13 cellular contexts compared by ENCODE assay signal in genomic region chr4:138392751-138393308, GRCh38.
DNase-seq lines count a peak whose midpoint lies in the region; ATAC-seq and TF ChIP-seq lines count a peak whose summit lies in the region.
"Had no signal": no experiment of that assay in that cellular context is flagged by ENCODE, and none has a peak within 500 bp of the region (broad histone marks: within the 10 kb centered on the region; RNA-seq: fewer than 3 reads in every experiment).

No MANE protein-coding gene starts in this region.

- H3K9me3 ChIP-seq in T-helper 17 cell (ENCODE audit: control insufficient read depth, low read length, poor library complexity, severe bottlenecking) (no peaks in the 10 kb centered on the region), spleen (no peaks in the 10 kb centered on the region)
- H3K9me3 ChIP-seq: psoas muscle, thoracic aorta had no signal

- no peak overlapping the region for H3K27ac ChIP-seq in spleen
- H3K27ac ChIP-seq: psoas muscle, thoracic aorta had no signal

- no peak overlapping the region for H3K4me3 Mint-ChIP-seq in T-helper 17 cell
- no peak overlapping the region for H3K4me3 Mint-ChIP-seq in T-helper 2 cell treated with Interferon-gamma antibody and Interleukin-4, amounts not matched to agents 5 μg/mL and 100 μg/mL, for 36 hours

- intact Hi-C loops in spleen (cut with DNase I; ENCODE audit: low total_unique reads), result no loop called here

- TF ChIP-seq POLR2A in spleen (IDR thresholded peaks at IDR 0.05), result no peak

- H3K36me3 ChIP-seq in spleen, result no peaks in the 10 kb centered on the region
- H3K36me3 ChIP-seq: thoracic aorta had no signal

- H3K27me3 ChIP-seq in spleen (replicated peaks in 1 of 7), result no peaks in the 10 kb centered on the region

- H3K4me1 ChIP-seq in spleen, result no peaks in the 10 kb centered on the region
- H3K4me1 ChIP-seq: psoas muscle had no signal

- no peaks in the 10 kb centered on the region for H3K4me1 Mint-ChIP-seq in T-helper 17 cell
- H3K4me1 Mint-ChIP-seq in T-helper 2 cell treated with Interferon-gamma antibody and Interleukin-4, amounts not matched to agents 5 μg/mL and 100 μg/mL, for 36 hours (ENCODE audit: low read depth), result no peaks in the 10 kb centered on the region

- no peak overlapping the region for H3K27ac Mint-ChIP-seq in T-helper 17 cell
- no peak overlapping the region for H3K27ac Mint-ChIP-seq in T-helper 2 cell treated with Interferon-gamma antibody and Interleukin-4, amounts not matched to agents 5 μg/mL and 100 μg/mL, for 36 hours

- DNase-seq in T-helper 17 cell, result no peak
- no peak for DNase-seq in T-helper 2 cell treated with Interferon-gamma antibody and Interleukin-4, amounts not matched to agents 5 μg/mL and 100 μg/mL, for 36 hours (ENCODE audit: low spot score)
- no peak for DNase-seq in HuH-7.5 (ENCODE audit: low spot score)
- DNase-seq in GOT3 (lab: John Stamatoyannopoulos, UW), result no peak
- DNase-seq in spleen, result no peak
- DNase-seq: activated T-cell treated with anti-CD3 and anti-CD28 coated beads, Interleukin-2, amount 50 U/mL, for 48 hours; mammary epithelial cell; NCI-H2081; psoas muscle had no signal

- H3K4me3 ChIP-seq in spleen, result no peak overlapping the region
- H3K4me3 ChIP-seq: psoas muscle, thoracic aorta had no signal

- peak; percentile 76 for ATAC-seq in GM18511 (IDR thresholded peaks at IDR 0.05; ENCODE audit: unreplicated experiment)
- ATAC-seq in GM21576 (IDR thresholded peaks at IDR 0.05; ENCODE audit: unreplicated experiment), result peak; percentile 77
- peak; percentile 55 for ATAC-seq in HG03354 (IDR thresholded peaks at IDR 0.05; ENCODE audit: poor library complexity, severe bottlenecking, unreplicated experiment)
- ATAC-seq in T-helper 17 cell, result peak; percentile 25
- ATAC-seq: psoas muscle had no signal

- no peaks in the 10 kb centered on the region for H3K36me3 Mint-ChIP-seq in T-helper 17 cell (ENCODE audit: low read depth)
- H3K36me3 Mint-ChIP-seq in T-helper 2 cell treated with Interferon-gamma antibody and Interleukin-4, amounts not matched to agents 5 μg/mL and 100 μg/mL, for 36 hours (ENCODE audit: low read depth), result no peaks in the 10 kb centered on the region

- TF ChIP-seq CTCF in spleen (IDR thresholded peaks at IDR 0.05 in 8 of 11, conservative IDR thresholded peaks at IDR 0.05 in 3 of 11), result no peak

- no peaks in the 10 kb centered on the region for H3K9me3 Mint-ChIP-seq in T-helper 2 cell treated with Interferon-gamma antibody and Interleukin-4, amounts not matched to agents 5 μg/mL and 100 μg/mL, for 36 hours

- 31 to 65% (median 51%) methylated on average over 4 of the region's 4 CpGs for WGBS in spleen, 5 donors

- H3K27me3 Mint-ChIP-seq in T-helper 17 cell, result peaks cover 4% of the 10 kb centered on the region
- H3K27me3 Mint-ChIP-seq in T-helper 2 cell treated with Interferon-gamma antibody and Interleukin-4, amounts not matched to agents 5 μg/mL and 100 μg/mL, for 36 hours (ENCODE audit: low read depth), result no peaks in the 10 kb centered on the region

Comparison
In these comparisons a context has a peak if more than half of its experiments do, and no peak if none do; other contexts are left out.
1. ATAC-seq: peak in every context shown above with its lines; median percentile 77 in GM21576; 76 in GM18511; 55 in HG03354; 25 in T-helper 17 cell.